ENCODE assay signal across 15 cellular contexts in genomic region chr12:92400006-92400405, GRCh38.
A peak's percentile ranks its signal among the peaks of the same experiment; 100 is the strongest.
DNase-seq lines count a peak whose midpoint lies in the region; ATAC-seq and TF ChIP-seq lines count a peak whose summit lies in the region.
"Had no signal": no experiment of that assay in that cellular context is flagged by ENCODE, and none has a peak within 500 bp of the region (broad histone marks: within the 10 kb centered on the region; RNA-seq: fewer than 3 reads in every experiment).

No MANE protein-coding gene starts in this region.

- peaks cover 0 to 3% (median 0%) of the 10 kb centered on the region in 7 donors for H3K9me3 Mint-ChIP-seq in CD4-positive, CD25-positive, alpha-beta regulatory T cell
- H3K9me3 Mint-ChIP-seq in central memory CD8-positive, alpha-beta T cell, result no peaks in the 10 kb centered on the region

- H3K9me3 ChIP-seq in CD4-positive, CD25-positive, alpha-beta regulatory T cell (ENCODE audit: control insufficient read depth in 2 of 2, low read length in 2 of 2), result no peaks in the 10 kb centered on the region
- H3K9me3 ChIP-seq: pancreas, tibial artery had no signal

- DNase-seq in CD4-positive, CD25-positive, alpha-beta regulatory T cell, result peak in 2 of 3 donors; percentile 21 to 65
- DNase-seq in central memory CD8-positive, alpha-beta T cell (ENCODE audit: low spot score in 2 of 2), result no peak
- DNase-seq in foreskin keratinocyte, result no peak
- no peak for DNase-seq in NCI-H1930 (lab: John Stamatoyannopoulos, UW)
- no peak for DNase-seq in nucleus accumbens (lab: John Stamatoyannopoulos, UW)
- DNase-seq: foreskin fibroblast, NCI-H1092, pancreas, T1000, tibial artery had no signal

- H3K4me3 Mint-ChIP-seq in CD4-positive, CD25-positive, alpha-beta regulatory T cell, result peak overlapping the region; percentile 45 to 65 (median 62)
- peak overlapping the region; percentile 6 for H3K4me3 Mint-ChIP-seq in central memory CD8-positive, alpha-beta T cell

- H3K4me3 ChIP-seq in CD4-positive, CD25-positive, alpha-beta regulatory T cell (ENCODE audit: low read depth, low read length), result peak overlapping the region; percentile 72
- H3K4me3 ChIP-seq: pancreas, tibial artery had no signal

- peaks cover 64 to 100% (median 86%) of the 10 kb centered on the region in 4 donors for H3K4me1 Mint-ChIP-seq in CD4-positive, CD25-positive, alpha-beta regulatory T cell
- peaks cover 77% of the 10 kb centered on the region for H3K4me1 Mint-ChIP-seq in central memory CD8-positive, alpha-beta T cell

- no peak for ATAC-seq in CD4-positive, CD25-positive, alpha-beta regulatory T cell (ENCODE audit: low read depth in 2 of 2)
- ATAC-seq in GM19324 (IDR thresholded peaks at IDR 0.05; ENCODE audit: low FRiP score, unreplicated experiment) (peak; percentile 39), HG03378 (IDR thresholded peaks at IDR 0.05; ENCODE audit: unreplicated experiment) (peak; percentile 21), foreskin keratinocyte (no peak), GM21360 (IDR thresholded peaks at IDR 0.05; ENCODE audit: unreplicated experiment) (no peak)
- no peak for ATAC-seq in central memory CD8-positive, alpha-beta T cell (replicated peaks; ENCODE audit: extremely low read depth, poor library complexity, severe bottlenecking)
- ATAC-seq: left lobe of liver, pancreas had no signal

- no peaks in the 10 kb centered on the region for H3K36me3 ChIP-seq in CD4-positive, CD25-positive, alpha-beta regulatory T cell (ENCODE audit: control insufficient read depth, insufficient read depth, low read length)
- H3K36me3 ChIP-seq: pancreas, tibial artery had no signal

- no peaks in the 10 kb centered on the region for H3K27me3 Mint-ChIP-seq in CD4-positive, CD25-positive, alpha-beta regulatory T cell
- no peaks in the 10 kb centered on the region for H3K27me3 Mint-ChIP-seq in central memory CD8-positive, alpha-beta T cell

- peak overlapping the region; percentile 88 for H3K27ac ChIP-seq in CD4-positive, CD25-positive, alpha-beta regulatory T cell (ENCODE audit: insufficient read depth, low read length, poor library complexity, severe bottlenecking)
- H3K27ac ChIP-seq in foreskin keratinocyte, result no peak overlapping the region
- H3K27ac ChIP-seq: HL-60, pancreas, tibial artery had no signal

- peaks cover 97% of the 10 kb centered on the region for H3K4me1 ChIP-seq in CD4-positive, CD25-positive, alpha-beta regulatory T cell (ENCODE audit: control insufficient read depth, insufficient read depth, low read length, poor library complexity, severe bottlenecking)
- peaks cover 16% of the 10 kb centered on the region for H3K4me1 ChIP-seq in foreskin keratinocyte
- H3K4me1 ChIP-seq: pancreas, tibial artery had no signal

- H3K27me3 ChIP-seq in CD4-positive, CD25-positive, alpha-beta regulatory T cell (ENCODE audit: control insufficient read depth, insufficient read depth, low read length), result no peaks in the 10 kb centered on the region
- H3K27me3 ChIP-seq in foreskin keratinocyte, result no peaks in the 10 kb centered on the region
- H3K27me3 ChIP-seq: pancreas, tibial artery had no signal

- peak overlapping the region; percentile 95 to 99 (median 97) for H3K27ac Mint-ChIP-seq in CD4-positive, CD25-positive, alpha-beta regulatory T cell
- peak overlapping the region; percentile 88 for H3K27ac Mint-ChIP-seq in central memory CD8-positive, alpha-beta T cell (ENCODE audit: low read depth)

- peaks cover 4% of the 10 kb centered on the region for H3K36me3 Mint-ChIP-seq in CD4-positive, CD25-positive, alpha-beta regulatory T cell
- H3K36me3 Mint-ChIP-seq in central memory CD8-positive, alpha-beta T cell (ENCODE audit: insufficient read depth), result peaks cover 4% of the 10 kb centered on the region

- no peak for TF ChIP-seq CTCF in foreskin keratinocyte (conservative IDR thresholded peaks at IDR 0.05)

Comparison
In these comparisons a context has a peak if more than half of its experiments do, and no peak if none do; other contexts are left out.
1. ATAC-seq: peak in GM19324 (single experiment) and HG03378 (single experiment); none in CD4-positive, CD25-positive, alpha-beta regulatory T cell (0 of 2), central memory CD8-positive, alpha-beta T cell (single experiment), foreskin keratinocyte (single experiment) and GM21360 (single experiment).
2. DNase-seq: peak in CD4-positive, CD25-positive, alpha-beta regulatory T cell (2 of 3); none in central memory CD8-positive, alpha-beta T cell (0 of 2), foreskin keratinocyte (0 of 2), NCI-H1930 (0 of 2) and nucleus accumbens (0 of 56).